9 cellular contexts compared by ENCODE assay signal in genomic region chr17:65163990-65164495, GRCh38. TPM values are rescaled to one million over a fixed set of nuclear protein-coding genes. Genes with fewer than 3 reads are reported as not detected.
A peak's percentile ranks its signal among the peaks of the same experiment; 100 is the strongest.
DNase-seq lines count a peak whose midpoint lies in the region; ATAC-seq and TF ChIP-seq lines count a peak whose summit lies in the region.
"Had no signal": no experiment of that assay in that cellular context is flagged by ENCODE, and none has a peak within 500 bp of the region (broad histone marks: within the 10 kb centered on the region; RNA-seq: fewer than 3 reads in every experiment).

No MANE protein-coding gene starts in this region.

- H3K9ac ChIP-seq in HCT116 (ENCODE audit: low read length): no peak overlapping the region

- H3K36me3 ChIP-seq in HCT116 (ENCODE audit: control insufficient read depth in 1 of 2, insufficient read depth in 2 of 2, low read length in 2 of 2): no peaks in the 10 kb centered on the region
- H3K36me3 ChIP-seq in MG63: no peaks in the 10 kb centered on the region

- TF ChIP-seq POLR2A in HCT116 (IDR thresholded peaks at IDR 0.05; ENCODE audit: borderline replicate concordance, extremely low read depth, insufficient read depth, insufficient read length): no peak

- H3K79me2 ChIP-seq in HCT116 (ENCODE audit: insufficient read depth, low read length): no peaks in the 10 kb centered on the region

- no peak for TF ChIP-seq RAD21 in HCT116 (IDR thresholded peaks at IDR 0.05; ENCODE audit: low read depth)

- POLR2A ChIA-PET in HCT116 (lab: Charles Lee): no interaction called here

- RAD21 ChIA-PET in HCT116 (lab: Charles Lee; ENCODE audit: low non-redundant PET in 1 of 2, low total read pairs in 2 of 2, uncharacterized antibody in 2 of 2, unreplicated experiment in 2 of 2): no interaction called here

- peak; percentile 82 for ATAC-seq in HCT116

- H4K20me1 ChIP-seq in HCT116 (ENCODE audit: insufficient read depth): no peaks in the 10 kb centered on the region

- H3K4me1 ChIP-seq in HCT116 (ENCODE audit: control insufficient read depth in 1 of 2, insufficient read depth in 2 of 2, low read length in 2 of 2): peaks cover 0 to 14% of the 10 kb centered on the region in 2 experiments; a peak in 2 of 4 replicates

- no peak overlapping the region for H3K4me3 ChIP-seq in HCT116 (replicated peaks in 1 of 2; ENCODE audit: low read depth in 1 of 2, low read length in 2 of 2)
- no peak overlapping the region for H3K4me3 ChIP-seq in MG63
- H3K4me3 ChIP-seq: SJSA1 had no signal

- no peak overlapping the region for H2AFZ ChIP-seq in HCT116 (ENCODE audit: low read depth, low read length, poor library complexity, severe bottlenecking)

- no peak for TF ChIP-seq CTCF in GM13977 (IDR thresholded peaks at IDR 0.05; ENCODE audit: extremely low read depth, insufficient read depth, missing control alignments)
- no peak for TF ChIP-seq CTCF in HCT116 (IDR thresholded peaks at IDR 0.05 in 2 of 3, conservative IDR thresholded peaks at IDR 0.05 in 1 of 3; ENCODE audit: borderline replicate concordance in 1 of 3, insufficient read depth in 1 of 3, low read depth in 2 of 3, low read length in 2 of 3)

- DNase-seq in GM13977 (ENCODE audit: low spot score) (peak; percentile 53), HCT116 (ENCODE audit: low read depth, low spot score) (peak; percentile 12), MG63 (peak; percentile 60), myocyte (ENCODE audit: low read depth) (peak; percentile 7), NCI-H2171 treated with DMSO at 0.1 percent for 48 hours (lab: John Stamatoyannopoulos, UW) (no peak), NCI-H510A (lab: John Stamatoyannopoulos, UW) (no peak), SIG-M5 (lab: John Stamatoyannopoulos, UW) (no peak)
- peak; percentile 53 to 59 for DNase-seq in activated T-cell treated with anti-CD3 and anti-CD28 coated beads, Interleukin-2, amount 50 U/mL, for 48 hours

- in situ Hi-C loops in GM13977 (cut with MboI; ENCODE audit: low pct_unique_long_range_greater_than_20kb, low sequenced_read_pairs, unreplicated experiment): no loop called here

- no peaks in the 10 kb centered on the region for H3K9me2 ChIP-seq in HCT116 (ENCODE audit: insufficient read depth)

- intact Hi-C loops in HCT116 (cut with micrococcal nuclease): no loop called here

- H3K27me3 ChIP-seq in HCT116 (ENCODE audit: insufficient read depth, low read length) (no peaks in the 10 kb centered on the region), MG63 (no peaks in the 10 kb centered on the region)
- H3K27me3 ChIP-seq: SJSA1 had no signal

- no peak overlapping the region for H3K27ac ChIP-seq in HCT116 (ENCODE audit: low read depth, low read length)
- H3K27ac ChIP-seq: SJSA1 had no signal

- CTCF ChIA-PET in HCT116 (lab: Charles Lee): no interaction called here

- H3K9me3 ChIP-seq in HCT116 (ENCODE audit: control insufficient read depth in 1 of 2, insufficient read depth in 1 of 2, low read depth in 1 of 2, low read length in 2 of 2): no peaks in the 10 kb centered on the region
- H3K9me3 ChIP-seq in MG63: no peaks in the 10 kb centered on the region
- H3K9me3 ChIP-seq: SJSA1 had no signal

- peak overlapping the region; percentile 39 for H3K4me2 ChIP-seq in HCT116 (ENCODE audit: low read length)

- BruUV-seq in HCT116 (replicated peaks; lab: Mats Ljungman, UMichigan): no TSS peak

TF ChIP-seq in HCT116, 20 proteins besides CTCF, POLR2A, EP300 and RAD21:
- no peak for TF ChIP-seq ELF1 (IDR thresholded peaks at IDR 0.05; ENCODE audit: borderline replicate concordance, low read depth)
- no peak for TF ChIP-seq ZFX (IDR thresholded peaks at IDR 0.05)
- no peak for TF ChIP-seq JUND (IDR thresholded peaks at IDR 0.05)
- TF ChIP-seq EGR1 (IDR thresholded peaks at IDR 0.05; ENCODE audit: low read depth): no peak
- TF ChIP-seq ATF3 (IDR thresholded peaks at IDR 0.05): no peak

RNA-seq across cellular contexts. Expression of gene RGS9, which starts 26.9 kb away (rescaled TPM):
- total RNA-seq in HCT116 (2021; ENCODE audit: unreplicated experiment): 8.6 TPM
- 4.1 and 5.2 TPM in 2 replicates for polyA plus RNA-seq in HCT116 (2012)
- total RNA-seq in MG63 (2014; rRNA removed; shearing (Covaris generic); ENCODE audit: low replicate concordance): 0.53 TPM in 1 of 2 replicates, not detected in the other
- total RNA-seq in myocyte: 0.10 and 0.96 TPM in 2 replicates
- polyA plus RNA-seq in myocyte (2012): 5.5 TPM

Comparison
In these comparisons a context has a peak if more than half of its experiments do, and no peak if none do; other contexts are left out.
1. DNase-seq: peak in GM13977 (single experiment), HCT116 (single experiment), MG63 (single experiment), activated T-cell treated with anti-CD3 and anti-CD28 coated beads, Interleukin-2, amount 50 U/mL, for 48 hours (2 of 2) and myocyte (single experiment); none in NCI-H2171 treated with DMSO at 0.1 percent for 48 hours (single experiment), NCI-H510A (single experiment) and SIG-M5 (single experiment).